In the genomic region with DNA sequence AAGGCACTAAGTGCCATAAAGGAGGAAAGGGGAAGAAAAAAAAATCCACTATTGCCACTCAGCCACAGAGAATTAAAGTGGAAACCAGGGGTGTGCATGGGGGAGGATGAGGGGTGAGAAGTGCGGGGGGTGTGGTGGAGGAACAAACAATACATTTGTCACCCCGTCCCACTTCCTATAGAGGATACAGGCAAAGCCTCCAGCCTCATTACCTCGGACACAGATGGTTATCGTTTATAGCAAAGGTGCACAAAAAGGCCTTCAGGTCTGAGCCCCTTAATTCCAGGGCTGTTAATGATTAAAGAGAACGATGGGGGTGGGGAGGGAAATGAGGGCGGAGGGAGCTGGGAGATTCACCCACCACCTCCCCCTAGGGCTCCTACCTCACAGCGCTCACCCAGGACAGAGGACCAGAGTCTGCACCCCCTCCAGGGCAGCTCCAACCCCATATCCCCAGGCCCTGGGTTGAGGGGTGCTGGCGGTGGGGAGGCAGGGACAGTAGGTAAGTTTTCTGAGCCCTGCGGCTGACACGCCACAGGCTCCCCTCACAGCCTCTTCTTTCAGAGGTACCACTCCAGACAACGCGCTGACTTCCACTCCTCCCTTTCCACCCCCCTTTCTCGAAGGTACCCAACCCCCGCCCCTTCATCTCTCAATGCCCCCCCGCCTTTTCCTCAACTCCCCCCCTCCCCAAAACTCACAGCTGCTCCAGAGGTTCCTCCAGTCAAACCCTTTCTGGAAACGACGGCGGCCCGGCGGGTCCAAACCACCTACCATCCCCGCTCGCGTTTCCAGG, we compare ENCODE assay signal across 8 cellular contexts. TPM values are rescaled to one million over a fixed set of nuclear protein-coding genes. Genes with fewer than 3 reads are reported as not detected.
DNase-seq lines count a peak whose midpoint lies in the region; ATAC-seq, FAIRE-seq and TF ChIP-seq lines count a peak whose summit lies in the region.

No MANE protein-coding gene starts in this region.

- peak in 1 of 3 donors; percentile 26 for DNase-seq in CD4-positive, CD25-positive, alpha-beta regulatory T cell
- DNase-seq in Jurkat, Clone E6-1 (ENCODE audit: low read depth, low spot score), result no peak
- DNase-seq in ascending aorta (ENCODE audit: low spot score in 2 of 2), result no peak
- no peak for DNase-seq in kidney epithelial cell (ENCODE audit: low read depth)
- no peak for DNase-seq in stimulated activated naive B cell treated with anti-CD40 and anti-IgM and Interleukin-4, amounts not matched to agents 10 μg/mL and 1 μg/mL and 100 μg/mL, for 72 hours
- DNase-seq in urothelium cell line (ENCODE audit: low spot score), result no peak

- H3K4me1 Mint-ChIP-seq in CD4-positive, CD25-positive, alpha-beta regulatory T cell, result peaks cover 30 to 68% (median 61%) of the 10 kb centered on the region in 4 donors
- H3K4me1 Mint-ChIP-seq in stimulated activated naive B cell treated with anti-CD40 and anti-IgM and Interleukin-4, amounts not matched to agents 10 μg/mL and 1 μg/mL and 100 μg/mL, for 72 hours, result peaks cover 41 to 57% of the 10 kb centered on the region in 2 donors

- peaks cover 8% of the 10 kb centered on the region for H3K36me3 Mint-ChIP-seq in CD4-positive, CD25-positive, alpha-beta regulatory T cell
- H3K36me3 Mint-ChIP-seq in stimulated activated naive B cell treated with anti-CD40 and anti-IgM and Interleukin-4, amounts not matched to agents 10 μg/mL and 1 μg/mL and 100 μg/mL, for 72 hours, result peaks cover 11 to 32% of the 10 kb centered on the region in 2 donors

- no peaks in the 10 kb centered on the region for H3K9me3 Mint-ChIP-seq in CD4-positive, CD25-positive, alpha-beta regulatory T cell
- H3K9me3 Mint-ChIP-seq in stimulated activated naive B cell treated with anti-CD40 and anti-IgM and Interleukin-4, amounts not matched to agents 10 μg/mL and 1 μg/mL and 100 μg/mL, for 72 hours, result no peaks in the 10 kb centered on the region

- H3K4me3 Mint-ChIP-seq in CD4-positive, CD25-positive, alpha-beta regulatory T cell, result peak overlapping the region; percentile 94 to 99 (median 97)
- peak overlapping the region; percentile 85 to 89 for H3K4me3 Mint-ChIP-seq in stimulated activated naive B cell treated with anti-CD40 and anti-IgM and Interleukin-4, amounts not matched to agents 10 μg/mL and 1 μg/mL and 100 μg/mL, for 72 hours

- no peak for TF ChIP-seq CTCF in ascending aorta (IDR thresholded peaks at IDR 0.05)
- no peak for TF ChIP-seq CTCF in kidney epithelial cell (IDR thresholded peaks at IDR 0.05; ENCODE audit: insufficient read depth, low read length, poor library complexity, severe bottlenecking)

- peak overlapping the region; percentile 91 for H3K27ac ChIP-seq in CD4-positive, CD25-positive, alpha-beta regulatory T cell (ENCODE audit: insufficient read depth, low read length, poor library complexity, severe bottlenecking)
- peak overlapping the region; percentile 96 to 100 for H3K27ac ChIP-seq in ascending aorta

- FAIRE-seq in urothelium cell line (lab: Jason Lieb, UNC), result no peak

- H3K9me3 ChIP-seq in CD4-positive, CD25-positive, alpha-beta regulatory T cell (ENCODE audit: control insufficient read depth in 2 of 2, low read length in 2 of 2), result no peaks in the 10 kb centered on the region
- H3K9me3 ChIP-seq in ascending aorta, result no peaks in the 10 kb centered on the region

- H3K4me3 ChIP-seq in CD4-positive, CD25-positive, alpha-beta regulatory T cell (ENCODE audit: low read depth, low read length), result peak overlapping the region; percentile 70
- H3K4me3 ChIP-seq in Jurkat, Clone E6-1 (ENCODE audit: low read length), result peak overlapping the region; percentile 91
- H3K4me3 ChIP-seq in ascending aorta, result peak overlapping the region; percentile 80 to 93
- H3K4me3 ChIP-seq in kidney epithelial cell (ENCODE audit: low read depth, low read length), result peak overlapping the region; percentile 65

- peak overlapping the region; percentile 99 for H3K27ac Mint-ChIP-seq in CD4-positive, CD25-positive, alpha-beta regulatory T cell
- peak overlapping the region; percentile 96 for H3K27ac Mint-ChIP-seq in stimulated activated naive B cell treated with anti-CD40 and anti-IgM and Interleukin-4, amounts not matched to agents 10 μg/mL and 1 μg/mL and 100 μg/mL, for 72 hours

- no peaks in the 10 kb centered on the region for H3K27me3 Mint-ChIP-seq in CD4-positive, CD25-positive, alpha-beta regulatory T cell
- no peaks in the 10 kb centered on the region for H3K27me3 Mint-ChIP-seq in stimulated activated naive B cell treated with anti-CD40 and anti-IgM and Interleukin-4, amounts not matched to agents 10 μg/mL and 1 μg/mL and 100 μg/mL, for 72 hours

- ATAC-seq in CD4-positive, CD25-positive, alpha-beta regulatory T cell (ENCODE audit: low read depth in 2 of 2), result peak in 1 of 2 donors; percentile 7
- no peak for ATAC-seq in stimulated activated naive B cell treated with anti-CD40 and anti-IgM and Interleukin-4, amounts not matched to agents 10 μg/mL and 1 μg/mL and 100 μg/mL, for 72 hours (replicated peaks)
- ATAC-seq in GM21825 (IDR thresholded peaks at IDR 0.05; ENCODE audit: unreplicated experiment) (no peak), HG03045 (IDR thresholded peaks at IDR 0.05; ENCODE audit: unreplicated experiment) (no peak)

- intact Hi-C loops in ascending aorta (cut with DNase I), result loop anchor here (1.0 to 5.0 kb wide), 9 partner anchors 13 to 1293 kb away; a partner anchor contains a TSS

- H3K36me3 ChIP-seq in CD4-positive, CD25-positive, alpha-beta regulatory T cell (ENCODE audit: control insufficient read depth, insufficient read depth, low read length), result no peaks in the 10 kb centered on the region
- H3K36me3 ChIP-seq in ascending aorta (peaks cover 3 to 24% of the 10 kb centered on the region in 2 donors), kidney epithelial cell (ENCODE audit: control insufficient read depth, insufficient read depth, low read length) (no peaks in the 10 kb centered on the region)

- no peaks in the 10 kb centered on the region for H3K27me3 ChIP-seq in CD4-positive, CD25-positive, alpha-beta regulatory T cell (ENCODE audit: control insufficient read depth, insufficient read depth, low read length)
- H3K27me3 ChIP-seq in ascending aorta (no peaks in the 10 kb centered on the region), kidney epithelial cell (ENCODE audit: control insufficient read depth, insufficient read depth, low read length) (no peaks in the 10 kb centered on the region)

- H3K4me1 ChIP-seq in CD4-positive, CD25-positive, alpha-beta regulatory T cell (ENCODE audit: control insufficient read depth, insufficient read depth, low read length, poor library complexity, severe bottlenecking), result peaks cover 39% of the 10 kb centered on the region
- H3K4me1 ChIP-seq in ascending aorta, result peaks cover 7 to 52% of the 10 kb centered on the region in 2 donors

RNA-seq across cellular contexts. Expression of a gene that starts 0.5 kb away (rescaled TPM):
- 4.8 TPM for total RNA-seq in CD4-positive, CD25-positive, alpha-beta regulatory T cell
- 1 to 10 TPM in 3 of 4 donors, under 1 TPM in 1; 0.52 to 2.2 (median 1.5) TPM for polyA plus RNA-seq in CD4-positive, CD25-positive, alpha-beta regulatory T cell
- 2.1 TPM for polyA plus RNA-seq in Jurkat, Clone E6-1 (2012; ENCODE audit: insufficient read depth, insufficient read length)
- 9.8 TPM for total RNA-seq in ascending aorta
- 12.9 and 14.8 TPM in 2 replicates for total RNA-seq in kidney epithelial cell

RNA-seq across cellular contexts. Expression of a gene that starts 0.9 kb away (rescaled TPM):
- 15.5 TPM for total RNA-seq in CD4-positive, CD25-positive, alpha-beta regulatory T cell
- 10 to 100 TPM; 49.8 to 56.1 (median 53.4) TPM for polyA plus RNA-seq in CD4-positive, CD25-positive, alpha-beta regulatory T cell
- polyA plus RNA-seq in Jurkat, Clone E6-1 (2012; ENCODE audit: insufficient read depth, insufficient read length), result 29.9 TPM
- total RNA-seq in ascending aorta (3.9 TPM), kidney epithelial cell (64.8 and 65.9 TPM in 2 replicates)
